ENCODE assay signal across 8 cellular contexts in the genomic region with DNA sequence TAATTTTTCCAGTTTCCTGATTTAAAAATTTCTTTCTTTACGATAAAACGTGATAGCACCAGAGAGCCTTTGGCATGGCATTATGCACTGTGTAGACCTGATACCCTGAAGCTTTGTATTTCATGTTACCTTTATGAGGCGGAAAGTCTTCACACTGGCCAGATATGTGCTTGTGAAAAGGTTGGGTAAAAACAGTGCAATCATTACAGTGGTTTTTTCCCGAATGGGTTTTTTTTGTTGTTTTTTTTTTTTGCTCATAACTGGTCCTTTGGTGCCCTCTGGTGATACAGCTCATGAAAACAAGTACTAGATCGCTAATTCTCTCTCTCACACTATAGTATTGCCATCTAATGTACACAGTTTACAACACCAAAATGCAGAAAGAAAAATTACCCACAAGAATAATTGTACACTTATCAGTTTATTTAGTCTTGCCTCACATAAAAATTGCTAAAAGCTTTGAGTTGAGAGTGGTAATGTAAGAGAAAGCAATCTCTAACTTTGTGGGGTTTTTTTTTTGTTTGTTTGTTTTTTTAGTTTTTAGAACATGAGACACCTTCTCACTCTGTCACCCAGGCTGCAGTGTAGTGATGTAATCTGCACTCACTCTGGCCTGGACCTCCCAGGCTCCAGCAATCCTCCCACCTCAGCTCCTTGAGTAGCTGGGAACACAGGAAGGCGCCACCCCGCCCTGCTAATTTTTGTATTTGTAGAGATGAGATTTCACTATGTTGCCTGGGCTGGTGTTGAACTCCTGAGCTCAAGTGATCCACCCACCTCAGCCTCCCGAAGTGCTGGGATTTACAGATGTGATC. TPM values are rescaled to one million over a fixed set of nuclear protein-coding genes. Genes with fewer than 3 reads are reported as not detected.
DNase-seq lines count a peak whose midpoint lies in the region; ATAC-seq and TF ChIP-seq lines count a peak whose summit lies in the region.

No MANE protein-coding gene starts in this region.

- H3K27me3 ChIP-seq in BJ (ENCODE audit: control insufficient read depth, insufficient read depth, low read length) = no peaks in the 10 kb centered on the region
- H3K27me3 ChIP-seq in SK-N-SH (ENCODE audit: insufficient read depth) = no peaks in the 10 kb centered on the region
- no peaks in the 10 kb centered on the region for H3K27me3 ChIP-seq in fibroblast of lung (ENCODE audit: control insufficient read depth, insufficient read depth, low read length)
- H3K27me3 ChIP-seq in neural progenitor cell = no peaks in the 10 kb centered on the region

- peak; percentile 89 for TF ChIP-seq RAD21 in SK-N-SH (IDR thresholded peaks at IDR 0.05; ENCODE audit: low read length)

- no peaks in the 10 kb centered on the region for H3K9me2 ChIP-seq in SK-N-SH

- no peaks in the 10 kb centered on the region for H3K4me1 Mint-ChIP-seq in neural progenitor cell

- H2AFZ ChIP-seq in SK-N-SH (ENCODE audit: low read depth) (no peak overlapping the region), fibroblast of lung (ENCODE audit: low read length) (no peak overlapping the region), neural progenitor cell (replicated peaks) (no peak overlapping the region)

- H3K36me3 Mint-ChIP-seq in neural progenitor cell = peaks cover 12% of the 10 kb centered on the region

- no peak overlapping the region for H3K9ac ChIP-seq in SK-N-SH
- no peak overlapping the region for H3K9ac ChIP-seq in fibroblast of lung (ENCODE audit: insufficient read depth, low read length)
- no peak overlapping the region for H3K9ac ChIP-seq in neural progenitor cell

- peak; percentile 49 for TF ChIP-seq CTCF in BJ (IDR thresholded peaks at IDR 0.05; ENCODE audit: insufficient read depth, low read depth, low read length)
- peak; percentile 80 for TF ChIP-seq CTCF in SK-N-SH (IDR thresholded peaks at IDR 0.05)
- peak; percentile 46 to 55 for TF ChIP-seq CTCF in fibroblast of lung (conservative IDR thresholded peaks at IDR 0.05 in 1 of 2, IDR thresholded peaks at IDR 0.05 in 1 of 2; ENCODE audit: low read depth in 1 of 2, low read length in 2 of 2)
- TF ChIP-seq CTCF in neural progenitor cell (IDR thresholded peaks at IDR 0.05) = peak; percentile 69

- no peak overlapping the region for H3K4me3 Mint-ChIP-seq in neural progenitor cell

- DNase-seq in BJ (ENCODE audit: low read depth) = no peak
- DNase-seq in SK-N-SH = peak; percentile 46
- peak; percentile 33 to 80 for DNase-seq in fibroblast of lung (ENCODE audit: low read depth in 2 of 2)
- DNase-seq in neural progenitor cell (ENCODE audit: low spot score) = peak; percentile 55
- no peak for DNase-seq in stimulated activated CD4-positive, alpha-beta T cell treated with anti-CD3 and anti-CD28 coated beads, Interleukin-4, amount 100 ng/mL, for 4 hours
- DNase-seq in effector CD8-positive, alpha-beta T cell (lab: John Stamatoyannopoulos, UW) = no peak

- ATAC-seq in GM18519 (IDR thresholded peaks at IDR 0.05; ENCODE audit: low FRiP score, unreplicated experiment) (peak; percentile 63), HG03378 (IDR thresholded peaks at IDR 0.05; ENCODE audit: unreplicated experiment) (peak; percentile 71)

- H3K4me1 ChIP-seq in SK-N-SH (ENCODE audit: control insufficient read depth in 1 of 2, insufficient read depth in 2 of 2, low read depth in 1 of 2, low read length in 1 of 2) (peaks cover 0 to 10% of the 10 kb centered on the region in 2 experiments; a peak in 3 of 4 replicates), fibroblast of lung (ENCODE audit: control insufficient read depth, extremely low read depth, insufficient read depth, low read length) (peaks cover 7% of the 10 kb centered on the region), neural progenitor cell (no peaks in the 10 kb centered on the region)

- no peak for TF ChIP-seq EP300 in SK-N-SH (IDR thresholded peaks at IDR 0.05; ENCODE audit: borderline replicate concordance in 1 of 2, low read depth in 1 of 2, low read length in 1 of 2)

- no peak overlapping the region for H3K4me2 ChIP-seq in SK-N-SH
- peak overlapping the region; percentile 78 for H3K4me2 ChIP-seq in fibroblast of lung (ENCODE audit: extremely low read depth, insufficient read depth, low read length)
- no peak overlapping the region for H3K4me2 ChIP-seq in neural progenitor cell

- H4K20me1 ChIP-seq in SK-N-SH (ENCODE audit: insufficient read depth) = no peaks in the 10 kb centered on the region
- H4K20me1 ChIP-seq in fibroblast of lung (ENCODE audit: control insufficient read depth, extremely low read depth, insufficient read depth, low read length) = no peaks in the 10 kb centered on the region
- H4K20me1 ChIP-seq in neural progenitor cell (ENCODE audit: low read depth) = no peaks in the 10 kb centered on the region

- H3K4me3 ChIP-seq in BJ (ENCODE audit: low read depth, low read length) = no peak overlapping the region
- H3K4me3 ChIP-seq in SK-N-SH (ENCODE audit: low read depth in 2 of 2, low read length in 1 of 2) = no peak overlapping the region
- H3K4me3 ChIP-seq in fibroblast of lung (replicated peaks in 1 of 4; ENCODE audit: control extremely low read depth in 1 of 4, insufficient read depth in 1 of 4, low read depth in 3 of 4, low read length in 4 of 4) = peak overlapping the region in 2 of 4 experiments; percentile 5 to 7
- no peak overlapping the region for H3K4me3 ChIP-seq in neural progenitor cell

- H3K79me2 ChIP-seq in SK-N-SH (ENCODE audit: insufficient read depth) (peaks cover 13% of the 10 kb centered on the region), fibroblast of lung (ENCODE audit: control insufficient read depth, insufficient read depth, low read length) (no peaks in the 10 kb centered on the region), neural progenitor cell (ENCODE audit: low read depth) (no peaks in the 10 kb centered on the region)

- no peak overlapping the region for H3K27ac ChIP-seq in SK-N-SH (ENCODE audit: low read depth in 2 of 2, low read length in 1 of 2)
- H3K27ac ChIP-seq in fibroblast of lung (ENCODE audit: insufficient read depth, low read length) = no peak overlapping the region
- H3K27ac ChIP-seq in neural progenitor cell = no peak overlapping the region

- CTCF ChIA-PET in BJ (lab: Yijun Ruan, JAX) = interaction anchor here (0.5 to 4.7 kb wide), 25 partner anchors 8 to 450 kb away, joined by 3 to 41 read pairs (median 4); no protein-coding TSS in a partner anchor
- CTCF ChIA-PET in SK-N-SH (lab: Yijun Ruan, JAX) = interaction anchor here (0.6 to 5.0 kb wide), 31 partner anchors 9 to 871 kb away, joined by 3 to 48 read pairs (median 5); no protein-coding TSS in a partner anchor

- 49% methylated on average over 8 of the region's 8 CpGs for WGBS in SK-N-SH (ENCODE audit: low lambda C conversion rate)

- H3F3A ChIP-seq in SK-N-SH (replicated peaks; ENCODE audit: insufficient read depth) (peaks cover 8% of the 10 kb centered on the region), neural progenitor cell (ENCODE audit: low read depth) (no peaks in the 10 kb centered on the region)

- POLR2A ChIA-PET in BJ (lab: Charles Lee) = interaction anchor here (0.6 kb wide), 1 partner anchor 190 kb away, joined by 5 read pairs; no protein-coding TSS in a partner anchor
- POLR2A ChIA-PET in SK-N-SH (lab: Yijun Ruan, JAX) = interaction anchor here (0.6 kb wide), 1 partner anchor 75 kb away, joined by 3 read pairs; no protein-coding TSS in a partner anchor

- H3K9me3 Mint-ChIP-seq in neural progenitor cell = peaks cover 13% of the 10 kb centered on the region

- peaks cover 6% of the 10 kb centered on the region; the same call in 1 of the 2 replicates for H3K9me3 ChIP-seq in SK-N-SH
- peaks cover 3% of the 10 kb centered on the region for H3K9me3 ChIP-seq in fibroblast of lung (ENCODE audit: control insufficient read depth, insufficient read depth, low read depth, low read length)
- no peaks in the 10 kb centered on the region for H3K9me3 ChIP-seq in neural progenitor cell (ENCODE audit: low read depth)

- no peak overlapping the region for H3K27ac Mint-ChIP-seq in neural progenitor cell

- H3K36me3 ChIP-seq in BJ (ENCODE audit: control insufficient read depth, insufficient read depth, low read length) = peaks cover 3% of the 10 kb centered on the region; the same call in 1 of the 2 replicates
- H3K36me3 ChIP-seq in SK-N-SH (replicated peaks in 1 of 2; ENCODE audit: control insufficient read depth in 1 of 2, insufficient read depth in 2 of 2, low read length in 1 of 2) = peaks cover 6 to 20% of the 10 kb centered on the region in 2 experiments
- H3K36me3 ChIP-seq in fibroblast of lung (ENCODE audit: control insufficient read depth, insufficient read depth, low read length) = no peaks in the 10 kb centered on the region
- no peaks in the 10 kb centered on the region for H3K36me3 ChIP-seq in neural progenitor cell

- peaks cover 3% of the 10 kb centered on the region for H3K27me3 Mint-ChIP-seq in neural progenitor cell (ENCODE audit: insufficient read depth, low read depth)

TF ChIP-seq in SK-N-SH, 30 proteins besides CTCF, POLR2A, EP300 and RAD21:
- TF ChIP-seq FOSL2 (IDR thresholded peaks at IDR 0.05; ENCODE audit: borderline replicate concordance, low read depth) = no peak
- TF ChIP-seq SMC3 (IDR thresholded peaks at IDR 0.05; ENCODE audit: low read depth, low read length) = peak; percentile 66; the same call in 1 of the 2 replicates
- no peak for TF ChIP-seq TAF1 (IDR thresholded peaks at IDR 0.05; ENCODE audit: borderline replicate concordance, low read depth, low read length)
- no peak for TF ChIP-seq FOXM1 (IDR thresholded peaks at IDR 0.05; ENCODE audit: low read depth)
- TF ChIP-seq, protein P1, sequence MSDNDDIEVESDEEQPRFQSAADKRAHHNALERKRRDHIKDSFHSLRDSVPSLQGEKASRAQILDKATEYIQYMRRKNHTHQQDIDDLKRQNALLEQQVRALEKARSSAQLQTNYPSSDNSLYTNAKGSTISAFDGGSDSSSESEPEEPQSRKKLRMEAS (IDR thresholded peaks at IDR 0.05; ENCODE audit: low read depth) = no peak
- TF ChIP-seq NRF1 (IDR thresholded peaks at IDR 0.05; ENCODE audit: low read depth, low read length) = no peak

RNA-seq across cellular contexts. Expression of a gene that starts 21.3 kb away (rescaled TPM):
- polyA plus RNA-seq in BJ (2011; rRNA removed) (55.3 and 58.9 TPM in 2 replicates), SK-N-SH (2012; rRNA removed) (27.7 and 37.4 TPM in 2 replicates), fibroblast of lung (68.2 and 84.3 TPM in 2 replicates)
- 20.3 and 27.3 TPM in 2 replicates for polyA minus RNA-seq in BJ (2011; rRNA and poly(A)+ RNA removed)
- polyA plus RNA-seq in SK-N-SH (2012; cell fraction: cytosol; rRNA removed) = 41.4 and 52.3 TPM in 2 replicates
- 32.3 and 42.6 TPM in 2 replicates for polyA plus RNA-seq in SK-N-SH (2012; cell fraction: nucleus; rRNA removed)
- total RNA-seq in fibroblast of lung (53.4 and 72.3 TPM in 2 replicates), neural progenitor cell (ENCODE audit: low replicate concordance) (84.4 and 128 TPM in 2 replicates)
- 78.8 and 93.3 TPM in 2 replicates for polyA plus RNA-seq in fibroblast of lung (2012)
- 6.6 and 9.1 TPM in 2 replicates for polyA minus RNA-seq in fibroblast of lung (ENCODE audit: low replicate concordance)

Comparison
In these comparisons a context has a peak if more than half of its experiments do, and no peak if none do; other contexts are left out.
1. DNase-seq: peak in SK-N-SH (single experiment), fibroblast of lung (2 of 2) and neural progenitor cell (single experiment); none in BJ (single experiment), stimulated activated CD4-positive, alpha-beta T cell treated with anti-CD3 and anti-CD28 coated beads, Interleukin-4, amount 100 ng/mL, for 4 hours (0 of 2) and effector CD8-positive, alpha-beta T cell (single experiment).
2. Peak in every context shown above with its lines, with median percentiles within 50 percentile points of each other: CTCF ChIP-seq.